ENCODE assay signal across 16 cellular contexts in the genomic region with DNA sequence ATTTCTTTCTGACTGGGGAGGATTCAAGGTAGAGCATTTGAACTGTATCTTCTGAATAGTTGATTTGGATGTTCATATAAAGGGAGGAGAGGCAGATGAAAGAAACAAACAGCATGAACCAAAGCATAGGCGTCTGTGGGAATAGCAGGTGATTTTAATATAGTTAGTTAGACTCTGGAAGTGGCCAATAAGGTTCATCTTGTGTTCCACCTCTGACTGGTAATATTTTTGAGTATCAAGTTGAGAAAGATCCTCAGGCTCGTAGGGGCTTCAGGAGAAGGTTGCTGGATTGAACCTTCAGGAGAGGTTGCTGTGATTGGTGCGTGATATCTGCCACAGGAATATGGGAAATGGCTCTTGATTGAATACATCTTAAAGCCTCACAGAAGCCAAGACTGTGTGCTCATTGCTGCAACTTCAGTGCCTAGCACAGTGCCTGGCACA. TPM values are rescaled to one million over a fixed set of nuclear protein-coding genes. Genes with fewer than 3 reads are reported as not detected.
DNase-seq lines count a peak whose midpoint lies in the region; ATAC-seq, FAIRE-seq and TF ChIP-seq lines count a peak whose summit lies in the region.
"Had no signal": no experiment of that assay in that cellular context is flagged by ENCODE, and none has a peak within 500 bp of the region (broad histone marks: within the 10 kb centered on the region; RNA-seq: fewer than 3 reads in every experiment).

No MANE protein-coding gene starts in this region.

- H2AFZ ChIP-seq in astrocyte (ENCODE audit: low read depth, low read length): no peak overlapping the region
- H2AFZ ChIP-seq: parathyroid adenoma had no signal

- H3K4me1 ChIP-seq in astrocyte (ENCODE audit: insufficient read depth, low read length): peaks cover 8% of the 10 kb centered on the region

- no peak overlapping the region for H3K4me3 ChIP-seq in astrocyte (ENCODE audit: insufficient read depth, low read depth, low read length)

- no peak for TF ChIP-seq CTCF in astrocyte (IDR thresholded peaks at IDR 0.05; ENCODE audit: insufficient read depth, low read depth, low read length)
- no peak for TF ChIP-seq CTCF in natural killer cell (IDR thresholded peaks at IDR 0.05)

- peak overlapping the region; percentile 53 for H3K27ac Mint-ChIP-seq in T-helper 1 cell treated with Interleukin-12 subunit alpha and Interleukin-12 subunit beta and Interleukin-4 antibody, amounts not matched to agents 30 μg/mL and 1 μg/mL, for 36 hours
- H3K27ac Mint-ChIP-seq in astrocyte (ENCODE audit: unreplicated experiment) (no peak overlapping the region), natural killer cell (peak overlapping the region; percentile 8 to 59)
- H3K27ac Mint-ChIP-seq: activated naive CD4-positive, alpha-beta T cell treated with anti-CD3 and anti-CD28 coated beads, Interleukin-2, amount 50 U/mL, for 72 hours had no signal

- no peaks in the 10 kb centered on the region for H3K27me3 ChIP-seq in astrocyte (ENCODE audit: insufficient read depth, low read length)

- H3K9me3 Mint-ChIP-seq in T-helper 1 cell treated with Interleukin-12 subunit alpha and Interleukin-12 subunit beta and Interleukin-4 antibody, amounts not matched to agents 30 μg/mL and 1 μg/mL, for 36 hours: no peaks in the 10 kb centered on the region
- H3K9me3 Mint-ChIP-seq in astrocyte (ENCODE audit: unreplicated experiment) (no peaks in the 10 kb centered on the region), natural killer cell (no peaks in the 10 kb centered on the region)
- H3K9me3 Mint-ChIP-seq: activated naive CD4-positive, alpha-beta T cell treated with anti-CD3 and anti-CD28 coated beads, Interleukin-2, amount 50 U/mL, for 72 hours; T-helper 2 cell treated with Interferon-gamma antibody and Interleukin-4, amounts not matched to agents 5 μg/mL and 100 μg/mL, for 36 hours; type B pancreatic cell had no signal

- no peak overlapping the region for H3K9ac ChIP-seq in astrocyte (ENCODE audit: low read length)
- H3K9ac ChIP-seq: parathyroid adenoma had no signal

- no peak for FAIRE-seq in astrocyte (lab: Jason Lieb, UNC)
- FAIRE-seq: A204.1 had no signal

- H3K27me3 Mint-ChIP-seq in T-helper 1 cell treated with Interleukin-12 subunit alpha and Interleukin-12 subunit beta and Interleukin-4 antibody, amounts not matched to agents 30 μg/mL and 1 μg/mL, for 36 hours (ENCODE audit: low read depth): no peaks in the 10 kb centered on the region
- H3K27me3 Mint-ChIP-seq in astrocyte (ENCODE audit: low read depth, unreplicated experiment) (no peaks in the 10 kb centered on the region), natural killer cell (ENCODE audit: low read depth in 2 of 2) (no peaks in the 10 kb centered on the region)
- H3K27me3 Mint-ChIP-seq: type B pancreatic cell had no signal

- ATAC-seq in natural killer cell (peak in 2 of 3 donors; percentile 4 to 12), HG02571 (IDR thresholded peaks at IDR 0.05; ENCODE audit: unreplicated experiment) (no peak)

- intact Hi-C loops in natural killer cell (cut with micrococcal nuclease): no loop called here

- H4K20me1 ChIP-seq in astrocyte (ENCODE audit: insufficient read depth, low read length): peaks cover 28% of the 10 kb centered on the region

- DNase-seq in T-helper 1 cell: no peak
- peak; percentile 34 for DNase-seq in M059J (ENCODE audit: low read depth)
- no peak for DNase-seq in astrocyte (ENCODE audit: low read depth)
- DNase-seq in natural killer cell: no peak
- no peak for DNase-seq in NCI-H128 (lab: John Stamatoyannopoulos, UW; ENCODE audit: unreplicated experiment)
- no peak for DNase-seq in NCI-H1417 treated with DMSO at 0.1 percent for 48 hours (lab: John Stamatoyannopoulos, UW)
- DNase-seq: DMS 273 treated with DMSO at 0.1 percent for 48 hours, mesendoderm, NCI-H2227 treated with DMSO at 0.1 percent for 48 hours had no signal

- H3K4me3 Mint-ChIP-seq in T-helper 1 cell treated with Interleukin-12 subunit alpha and Interleukin-12 subunit beta and Interleukin-4 antibody, amounts not matched to agents 30 μg/mL and 1 μg/mL, for 36 hours: no peak overlapping the region
- peak overlapping the region; percentile 47 for H3K4me3 Mint-ChIP-seq in astrocyte (ENCODE audit: unreplicated experiment)
- peak overlapping the region; percentile 28 for H3K4me3 Mint-ChIP-seq in natural killer cell
- H3K4me3 Mint-ChIP-seq: T-helper 2 cell treated with Interferon-gamma antibody and Interleukin-4, amounts not matched to agents 5 μg/mL and 100 μg/mL, for 36 hours; type B pancreatic cell had no signal

- H3K36me3 Mint-ChIP-seq in T-helper 1 cell treated with Interleukin-12 subunit alpha and Interleukin-12 subunit beta and Interleukin-4 antibody, amounts not matched to agents 30 μg/mL and 1 μg/mL, for 36 hours (ENCODE audit: low read depth): peaks cover 54% of the 10 kb centered on the region
- H3K36me3 Mint-ChIP-seq in astrocyte (ENCODE audit: low read depth, unreplicated experiment): peaks cover 11% of the 10 kb centered on the region
- peaks cover 28% of the 10 kb centered on the region for H3K36me3 Mint-ChIP-seq in natural killer cell

- H3K4me2 ChIP-seq in astrocyte (ENCODE audit: low read length): no peak overlapping the region

- no peaks in the 10 kb centered on the region for H3K79me2 ChIP-seq in astrocyte (ENCODE audit: insufficient read depth, low read length)
- H3K79me2 ChIP-seq: parathyroid adenoma had no signal

- H3K36me3 ChIP-seq in astrocyte (ENCODE audit: insufficient read depth, low read length): peaks cover 45% of the 10 kb centered on the region

- H3K9me3 ChIP-seq in astrocyte (ENCODE audit: insufficient read depth, low read depth, low read length): no peaks in the 10 kb centered on the region

- H3K4me1 Mint-ChIP-seq in T-helper 1 cell treated with Interleukin-12 subunit alpha and Interleukin-12 subunit beta and Interleukin-4 antibody, amounts not matched to agents 30 μg/mL and 1 μg/mL, for 36 hours (ENCODE audit: low read depth): peaks cover 32% of the 10 kb centered on the region
- H3K4me1 Mint-ChIP-seq in astrocyte (ENCODE audit: low read depth, unreplicated experiment) (peaks cover 21% of the 10 kb centered on the region), natural killer cell (peaks cover 8 to 17% of the 10 kb centered on the region in 2 donors)

- H3K27ac ChIP-seq in astrocyte (ENCODE audit: low read depth, low read length): no peak overlapping the region
- H3K27ac ChIP-seq: parathyroid adenoma had no signal

RNA-seq across cellular contexts. Expression of a gene that starts 12.7 kb away (rescaled TPM):
- 5.4 and 9.6 TPM in 2 replicates for total RNA-seq in M059J (2014; rRNA removed; shearing (Covaris generic))
- total RNA-seq in astrocyte (30.6 and 39.6 TPM in 2 replicates), natural killer cell (100 to 1,000 TPM; 510 to 811 (median 774) TPM)

Comparison
In these comparisons a context has a peak if more than half of its experiments do, and no peak if none do; other contexts are left out.
1. RNA of a gene that starts 12.7 kb away (total RNA-seq): 510 to 811 TPM in natural killer cell; 30.6 to 39.6 TPM in astrocyte and 5.4 to 9.6 TPM in M059J; every median in the first group is over 10 times any median in the second.